34 cellular contexts compared by ENCODE assay signal in the genomic region with DNA sequence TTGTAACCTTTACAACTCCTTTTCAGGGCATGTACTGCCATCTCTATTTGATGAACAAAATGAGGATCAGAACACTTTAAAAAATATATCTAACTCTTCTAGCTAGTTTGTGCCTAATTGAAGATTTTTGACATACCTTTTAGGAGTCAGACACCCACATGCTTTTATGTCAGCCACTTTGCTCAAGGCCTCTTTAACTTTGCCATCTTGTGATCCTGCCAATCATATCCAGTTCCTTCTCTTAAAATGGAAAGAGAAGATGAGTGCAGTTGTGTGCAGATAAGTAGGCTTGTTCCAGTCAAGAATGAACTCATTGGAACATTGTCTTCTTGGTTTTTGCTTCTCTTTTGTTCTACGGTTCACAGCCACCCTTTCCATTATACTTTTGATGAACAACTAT.
"Had no signal": no experiment of that assay in that cellular context is flagged by ENCODE, and none has a peak within 500 bp of the region (broad histone marks: within the 10 kb centered on the region; RNA-seq: fewer than 3 reads in every experiment).

No MANE protein-coding gene starts in this region.

- H3K27me3 ChIP-seq: MG63 had no signal

- H3K27ac ChIP-seq: KMS-11 had no signal

- H3K4me3 ChIP-seq: MG63 had no signal

- H3K4me2 ChIP-seq: KMS-11 had no signal

- H3K9me3 ChIP-seq: MG63 had no signal

- H3K36me3 ChIP-seq: MG63 had no signal

- DNase-seq: Karpas-422, Kasumi-1, MG63, MM.1S, MV-4-11, NCI-H1048, NCI-H1092, NCI-H1092 treated with DMSO at 0.1 percent for 48 hours, NCI-H1105, NCI-H1105 treated with DMSO at 0.1 percent for 48 hours, NCI-H1417, NCI-H1417 treated with DMSO at 0.1 percent for 48 hours, NCI-H1436, NCI-H1436 treated with DMSO at 0.1 percent for 48 hours, NCI-H146, NCI-H1694, NCI-H1694 treated with DMSO at 0.1 percent for 48 hours, NCI-H187, NCI-H187 treated with DMSO at 0.1 percent for 48 hours, NCI-H1930, NCI-H2029, NCI-H2029 treated with DMSO at 0.1 percent for 48 hours, NCI-H2081, NCI-H2081 treated with DMSO at 0.1 percent for 48 hours, NCI-H2107, NCI-H2171, NCI-H2171 treated with DMSO at 0.1 percent for 48 hours, NCI-H2227 treated with DMSO at 0.1 percent for 48 hours, NCI-H226, NCI-H345, NCI-H446, NCI-H446 treated with DMSO at 0.1 percent for 48 hours, NCI-H510A had no signal
